In genomic region chr2:241703128-241703604, GRCh38 we compare ENCODE assay signal across 8 cellular contexts. TPM values are rescaled to one million over a fixed set of nuclear protein-coding genes. Genes with fewer than 3 reads are reported as not detected.
DNase-seq lines count a peak whose midpoint lies in the region; ATAC-seq, FAIRE-seq and TF ChIP-seq lines count a peak whose summit lies in the region.

No MANE protein-coding gene starts in this region.

- H3K4me1 ChIP-seq in OCI-LY7 (ENCODE audit: insufficient read depth, low read length, poor library complexity, severe bottlenecking), result peaks cover 23% of the 10 kb centered on the region
- peaks cover 8% of the 10 kb centered on the region for H3K4me1 ChIP-seq in neuron (ENCODE audit: insufficient read depth, low read length)

- no peak overlapping the region for H3K27ac Mint-ChIP-seq in endothelial cell (ENCODE audit: unreplicated experiment)

- H3K27me3 ChIP-seq in neuron (ENCODE audit: insufficient read depth, low read length), result no peaks in the 10 kb centered on the region

- DNase-seq in GM12892 (ENCODE audit: insufficient read length), result no peak
- DNase-seq in OCI-LY7 (ENCODE audit: low spot score), result no peak
- no peak for DNase-seq in endothelial cell (ENCODE audit: low spot score)
- DNase-seq in KBM-7, result no peak

- peaks cover 12% of the 10 kb centered on the region for H3K9me3 ChIP-seq in OCI-LY7 (ENCODE audit: low read length)
- peaks cover 16% of the 10 kb centered on the region for H3K9me3 ChIP-seq in neuron (ENCODE audit: low read length)

- H3K79me2 ChIP-seq in OCI-LY7 (ENCODE audit: insufficient read depth, low read depth, low read length), result peaks cover 20% of the 10 kb centered on the region

- ATAC-seq in GM19351 (IDR thresholded peaks at IDR 0.05; ENCODE audit: unreplicated experiment) (no peak), GM19035 (IDR thresholded peaks at IDR 0.05; ENCODE audit: unreplicated experiment) (no peak), HG02763 (IDR thresholded peaks at IDR 0.05; ENCODE audit: unreplicated experiment) (no peak)

- H3K4me3 Mint-ChIP-seq in endothelial cell (ENCODE audit: unreplicated experiment), result peak overlapping the region; percentile 90

- H3K4me1 Mint-ChIP-seq in endothelial cell (ENCODE audit: unreplicated experiment), result peaks cover 4% of the 10 kb centered on the region

- no TSS peak for BruUV-seq in OCI-LY7 (replicated peaks; lab: Mats Ljungman, UMichigan)

- peaks cover 16% of the 10 kb centered on the region for H3K36me3 Mint-ChIP-seq in endothelial cell (ENCODE audit: low read depth, unreplicated experiment)

- H3K27me3 Mint-ChIP-seq in endothelial cell (ENCODE audit: unreplicated experiment), result peaks cover 12% of the 10 kb centered on the region

- no peak overlapping the region for H2AFZ ChIP-seq in OCI-LY7 (ENCODE audit: low read length)
- H2AFZ ChIP-seq in neuron (ENCODE audit: low read depth, low read length), result no peak overlapping the region

- in situ Hi-C loops in KBM-7 (cut with MboI; ENCODE audit: low pct_unique_long_range_greater_than_20kb, low sequenced_read_pairs), result no loop called here

- CTCF ChIA-PET in OCI-LY7 (lab: Charles Lee; ENCODE audit: unreplicated experiment), result interaction anchor here (1.1 to 1.2 kb wide), 2 partner anchors 30 to 135 kb away, joined by 3 read pairs; no protein-coding TSS in a partner anchor

- peak overlapping the region; percentile 32 for H3K27ac ChIP-seq in OCI-LY7 (ENCODE audit: low read depth, low read length, poor library complexity, severe bottlenecking)

- no peaks in the 10 kb centered on the region for H3K9me3 Mint-ChIP-seq in endothelial cell (ENCODE audit: unreplicated experiment)

- POLR2A ChIA-PET in OCI-LY7 (lab: Charles Lee), result interaction anchor here (0.6 to 6.7 kb wide), 3 partner anchors 15 to 1082 kb away, joined by 3 to 46 read pairs (median 3); partner anchors contain the start of gene DTYMK

- intact Hi-C loops in OCI-LY7 (cut with micrococcal nuclease; ENCODE audit: unreplicated experiment), result loop anchor here (5.0 kb wide), 2 partner anchors 386 to 1141 kb away; partner anchors contain the start of genes DUSP28, HDLBP and SEPTIN2

- peaks cover 5% of the 10 kb centered on the region; the same call in 1 of the 2 replicates for H4K20me1 ChIP-seq in OCI-LY7 (ENCODE audit: insufficient read depth, low read length)

- H3K4me3 ChIP-seq in OCI-LY7 (ENCODE audit: low read depth, low read length, poor library complexity, severe bottlenecking) (peak overlapping the region; percentile 94), neuron (ENCODE audit: low read length) (peak overlapping the region; percentile 87)

- H3K9me2 ChIP-seq in OCI-LY7 (ENCODE audit: insufficient read depth, low read length), result no peaks in the 10 kb centered on the region

- H3K36me3 ChIP-seq in OCI-LY7 (ENCODE audit: insufficient read depth, low read length) (peaks cover 46% of the 10 kb centered on the region), neuron (ENCODE audit: insufficient read depth, low read length) (peaks cover 33% of the 10 kb centered on the region)

- TF ChIP-seq POLR2A in GM12892 (IDR thresholded peaks at IDR 0.05; ENCODE audit: low read depth, low read length), result no peak

- FAIRE-seq in GM12892 (lab: Jason Lieb, UNC), result peak; percentile 46

- peak overlapping the region; percentile 99 for H3K4me2 ChIP-seq in OCI-LY7 (ENCODE audit: low read length)

- no peak for TF ChIP-seq CTCF in OCI-LY7 (conservative IDR thresholded peaks at IDR 0.05; ENCODE audit: low read length)
- no peak for TF ChIP-seq CTCF in endothelial cell (IDR thresholded peaks at IDR 0.05; ENCODE audit: unreplicated experiment)

RNA-seq across cellular contexts. Expression of gene ING5, which starts 1.3 kb away (rescaled TPM):
- polyA plus RNA-seq in GM12892 (2012; ENCODE audit: missing spikeins), result 30.5 TPM
- 73.7 and 90.9 TPM in 2 replicates for total RNA-seq in OCI-LY7 (2014; rRNA removed; shearing (Covaris generic))
- total RNA-seq in OCI-LY7 (2022) (65.4 and 69.1 TPM in 2 replicates), endothelial cell (ENCODE audit: unreplicated experiment) (19.9 TPM)

RNA-seq across cellular contexts. Expression of gene DTYMK, which starts 16.6 kb away (rescaled TPM):
- polyA plus RNA-seq in GM12892 (2012; ENCODE audit: missing spikeins), result 40.0 TPM
- 104 and 118 TPM in 2 replicates for total RNA-seq in OCI-LY7 (2014; rRNA removed; shearing (Covaris generic))
- total RNA-seq in OCI-LY7 (2022) (127 and 129 TPM in 2 replicates), endothelial cell (ENCODE audit: unreplicated experiment) (42.3 TPM)

RNA-seq across cellular contexts. Expression of gene D2HGDH, which starts 31.3 kb away (rescaled TPM):
- polyA plus RNA-seq in GM12892 (2012; ENCODE audit: missing spikeins), result 16.8 TPM
- 19.4 and 23.2 TPM in 2 replicates for total RNA-seq in OCI-LY7 (2014; rRNA removed; shearing (Covaris generic))
- 54.7 and 68.1 TPM in 2 replicates for total RNA-seq in OCI-LY7 (2022)
- total RNA-seq in endothelial cell (ENCODE audit: unreplicated experiment), result 11.4 TPM
